Comparison of ENCODE assay signal across 8 cellular contexts in genomic region chr12:53220857-53221202, GRCh38. TPM values are rescaled to one million over a fixed set of nuclear protein-coding genes. Genes with fewer than 3 reads are reported as not detected.
A peak's percentile ranks its signal among the peaks of the same experiment; 100 is the strongest.
DNase-seq lines count a peak whose midpoint lies in the region; ATAC-seq and TF ChIP-seq lines count a peak whose summit lies in the region.

No MANE protein-coding gene starts in this region.

- peak; percentile 35; the same call in 1 of the 2 replicates for TF ChIP-seq EP300 in Ishikawa (IDR thresholded peaks at IDR 0.05; ENCODE audit: borderline replicate concordance)

- H3K27me3 Mint-ChIP-seq in natural killer cell (ENCODE audit: low read depth in 2 of 2) = no peaks in the 10 kb centered on the region

- peaks cover 72 to 92% of the 10 kb centered on the region in 2 donors for H3K4me1 Mint-ChIP-seq in natural killer cell

- ATAC-seq in GM21528 (IDR thresholded peaks at IDR 0.05; ENCODE audit: low FRiP score, unreplicated experiment) (peak; percentile 51), natural killer cell (peak; percentile 64 to 87 (median 75))
- peak; percentile 64 for ATAC-seq in stimulated activated naive CD8-positive, alpha-beta T cell treated with anti-CD3 and anti-CD28 coated beads, Interleukin-15, Interleukin-2, amounts not matched to agents 100 U/mL and 50 U/mL, for 24 hours

- peak overlapping the region; percentile 94 to 99 for H3K27ac Mint-ChIP-seq in natural killer cell

- TF ChIP-seq RAD21 in Ishikawa (IDR thresholded peaks at IDR 0.05; ENCODE audit: low read depth) = no peak; the same call in 1 of the 2 replicates

- H3K9me3 Mint-ChIP-seq in natural killer cell = no peaks in the 10 kb centered on the region

- peak overlapping the region; percentile 92 for H3K4me3 Mint-ChIP-seq in natural killer cell

- DNase-seq in Caki2 (ENCODE audit: low read depth) = peak; percentile 99
- peak; percentile 92 for DNase-seq in activated effector memory CD4-positive, alpha-beta T cell treated with anti-CD3 and anti-CD28 coated beads, Interleukin-2, amount 50 U/mL, for 16 hours
- DNase-seq in fibroblast of peridontal ligament (ENCODE audit: extremely low read depth) = peak; percentile 84
- peak; percentile 72 for DNase-seq in natural killer cell
- DNase-seq in stimulated activated naive CD8-positive, alpha-beta T cell treated with anti-CD3 and anti-CD28 coated beads, Interleukin-15, Interleukin-2, amounts not matched to agents 100 U/mL and 50 U/mL, for 24 hours = peak; percentile 88

- in situ Hi-C loops in Caki2 (cut with HindIII; ENCODE audit: low pct_unique_long_range_greater_than_20kb, low sequenced_read_pairs) = no loop called here

- TF ChIP-seq CTCF in natural killer cell (IDR thresholded peaks at IDR 0.05) = no peak

- TF ChIP-seq POLR2A in Raji (IDR thresholded peaks at IDR 0.05; ENCODE audit: insufficient read depth, low read depth, low read length) = peak; percentile 66

- no peaks in the 10 kb centered on the region for H3K36me3 Mint-ChIP-seq in natural killer cell

- intact Hi-C loops in natural killer cell (cut with micrococcal nuclease) = loop anchor here (1.0 to 5.0 kb wide), 5 partner anchors 11 to 100 kb away; partner anchors contain the start of genes AAAS, CSAD, ESPL1 and MYG1

TF ChIP-seq in Ishikawa, 13 proteins besides CTCF, POLR2A, EP300 and RAD21:
- TF ChIP-seq CREB1 (IDR thresholded peaks at IDR 0.05; ENCODE audit: low read depth) (no peak), TEAD4 (IDR thresholded peaks at IDR 0.05) (peak; percentile 85)

RNA-seq across cellular contexts. Expression of gene RARG, which starts 11.2 kb away (rescaled TPM):
- total RNA-seq in Caki2 (2014; rRNA removed; shearing (Covaris generic); ENCODE audit: low replicate concordance) = 25.2 and 28.6 TPM in 2 replicates
- total RNA-seq in natural killer cell = 10 to 100 TPM; 24.0 to 30.6 (median 27.5) TPM

RNA-seq across cellular contexts. Expression of gene ITGB7, which starts 13.8 kb away (rescaled TPM):
- total RNA-seq in Caki2 (2014; rRNA removed; shearing (Covaris generic); ENCODE audit: low replicate concordance) = 26.4 and 38.6 TPM in 2 replicates
- total RNA-seq in natural killer cell = 100 to 1,000 TPM; 329 to 441 (median 439) TPM

RNA-seq across cellular contexts. Expression of gene CSAD, which starts 40.1 kb away (rescaled TPM):
- total RNA-seq in Caki2 (2014; rRNA removed; shearing (Covaris generic); ENCODE audit: low replicate concordance) = 2.5 and 3.6 TPM in 2 replicates
- total RNA-seq in natural killer cell = 10 to 100 TPM; 50.8 to 54.4 (median 53.0) TPM

RNA-seq across cellular contexts. Expression of gene ZNF740, which starts 40.3 kb away (rescaled TPM):
- total RNA-seq in Caki2 (2014; rRNA removed; shearing (Covaris generic); ENCODE audit: low replicate concordance) = 6.2 and 6.8 TPM in 2 replicates
- total RNA-seq in natural killer cell = 10 to 100 TPM; 37.1 to 65.9 (median 45.3) TPM

RNA-seq across cellular contexts. Expression of gene ESPL1, which starts 47.3 kb away (rescaled TPM):
- 24.6 and 36.2 TPM in 2 replicates for total RNA-seq in Caki2 (2014; rRNA removed; shearing (Covaris generic); ENCODE audit: low replicate concordance)
- 1 to 10 TPM; 1.9 to 5.8 (median 3.1) TPM for total RNA-seq in natural killer cell

Comparison
In these comparisons a context has a peak if more than half of its experiments do, and no peak if none do; other contexts are left out.
1. Peak in every context shown above with its lines: DNase-seq and ATAC-seq.
2. RNA of gene CSAD, which starts 40.1 kb away (total RNA-seq): 50.8 to 54.4 TPM in natural killer cell; 2.5 to 3.6 TPM in Caki2; every median in the first group is over 10 times any median in the second.